1 cellular context compared by ENCODE assay signal in genomic region chr16:24535827-24536226, GRCh38.
TF ChIP-seq lines count a peak whose summit lies in the region.

No MANE protein-coding gene starts in this region.

TF ChIP-seq in K562, 482 proteins besides CTCF, POLR2A, EP300 and RAD21:
- TF ChIP-seq ETV5 (CRISPR knock-in tag; IDR thresholded peaks at IDR 0.05; ENCODE audit: low read depth) (no peak), NCOA6 (IDR thresholded peaks at IDR 0.05) (no peak), NR1H2 (CRISPR knock-in tag; IDR thresholded peaks at IDR 0.05) (no peak), ZNF79 (CRISPR knock-in tag; IDR thresholded peaks at IDR 0.05; ENCODE audit: low read depth) (no peak), FOXJ2 (tag; IDR thresholded peaks at IDR 0.05) (no peak), FOXK1 (CRISPR knock-in tag; IDR thresholded peaks at IDR 0.05; ENCODE audit: borderline replicate concordance) (no peak), PCBP2 (IDR thresholded peaks at IDR 0.05; ENCODE audit: low read depth, low read length, poor library complexity, severe bottlenecking) (no peak), E4F1 (CRISPR knock-in tag; IDR thresholded peaks at IDR 0.05; ENCODE audit: borderline replicate concordance) (no peak), ARNT (IDR thresholded peaks at IDR 0.05) (no peak), ZNF174 (CRISPR knock-in tag; IDR thresholded peaks at IDR 0.05) (no peak), GATAD2B (IDR thresholded peaks at IDR 0.05; ENCODE audit: borderline replicate concordance) (no peak), MLLT1 (IDR thresholded peaks at IDR 0.05) (no peak)
